ENCODE assay signal across 21 cellular contexts in the genomic region with DNA sequence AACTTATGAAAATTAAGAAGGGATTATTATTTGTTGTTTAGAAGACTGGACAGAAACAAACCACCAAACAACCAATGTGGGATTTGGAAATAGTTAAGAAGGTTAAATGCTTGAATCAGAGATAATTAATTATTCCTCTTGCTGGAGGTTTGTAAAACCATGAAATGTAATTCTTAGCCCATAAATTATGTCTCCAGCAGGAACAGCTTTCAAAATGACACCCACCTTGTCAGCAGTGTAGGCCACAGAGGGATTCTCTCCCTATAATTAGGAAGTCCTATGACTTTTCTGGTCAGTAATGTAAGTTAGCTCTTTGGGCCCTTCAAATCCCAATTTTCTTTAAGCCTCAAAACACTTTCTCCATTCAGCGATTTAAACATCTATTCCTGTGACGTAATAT.
A peak's percentile ranks its signal among the peaks of the same experiment; 100 is the strongest.
DNase-seq lines count a peak whose midpoint lies in the region; ATAC-seq, FAIRE-seq and TF ChIP-seq lines count a peak whose summit lies in the region.
"Had no signal": no experiment of that assay in that cellular context is flagged by ENCODE, and none has a peak within 500 bp of the region (broad histone marks: within the 10 kb centered on the region; RNA-seq: fewer than 3 reads in every experiment).

No MANE protein-coding gene starts in this region.

- TF ChIP-seq POLR2A in HepG2 (IDR thresholded peaks at IDR 0.05; ENCODE audit: insufficient read depth in 1 of 2, low read depth in 2 of 2, low read length in 2 of 2): no peak
- TF ChIP-seq POLR2A in testis (IDR thresholded peaks at IDR 0.05): no peak

- no peaks in the 10 kb centered on the region for H3K9me3 Mint-ChIP-seq in activated CD8-positive, alpha-beta memory T cell treated with anti-CD3 and anti-CD28 coated beads, Interleukin-2, amount 10 ng/mL, durations not matched to agents 7 days and 5 days (ENCODE audit: low read depth)
- H3K9me3 Mint-ChIP-seq: CD8-positive, alpha-beta T cell; GM23338; H9 had no signal

- no peak overlapping the region for H3K4me2 ChIP-seq in HepG2 (ENCODE audit: low read depth, low read length)
- no peak overlapping the region for H3K4me2 ChIP-seq in mammary epithelial cell (ENCODE audit: insufficient read depth, low read depth, low read length)
- H3K4me2 ChIP-seq: BLaER1, GM23338 had no signal

- H3K4me3 Mint-ChIP-seq in activated CD8-positive, alpha-beta memory T cell treated with anti-CD3 and anti-CD28 coated beads, Interleukin-2, amount 10 ng/mL, durations not matched to agents 7 days and 5 days: no peak overlapping the region
- H3K4me3 Mint-ChIP-seq: B cell; CD4-positive, CD25-positive, alpha-beta regulatory T cell; CD8-positive, alpha-beta T cell; GM23338; H9 had no signal

- intact Hi-C loops in A673 (cut with micrococcal nuclease; ENCODE audit: unreplicated experiment): no loop called here
- intact Hi-C loops in HepG2 (cut with micrococcal nuclease; ENCODE audit: unreplicated experiment): no loop called here
- intact Hi-C loops in mammary epithelial cell (cut with micrococcal nuclease): no loop called here
- intact Hi-C loops in testis (cut with DNase I; ENCODE audit: low total_unique reads): no loop called here

- CTCF ChIA-PET in A673 (lab: Charles Lee): no interaction called here
- CTCF ChIA-PET in HEK293T (lab: Yijun Ruan, JAX): interaction anchor here (0.7 to 2.0 kb wide), 2 partner anchors 48 to 63 kb away, joined by 4 to 7 read pairs; partner anchors contain the start of gene DRD1
- CTCF ChIA-PET in activated CD8-positive, alpha-beta memory T cell treated with anti-CD3 and anti-CD28 coated beads, Interleukin-2, amount 10 ng/mL, durations not matched to agents 7 days and 5 days (lab: Charles Lee): no interaction called here
- CTCF ChIA-PET in HepG2 (lab: Yijun Ruan, JAX; ENCODE audit: low intra/inter-chr PET ratio, low total read pairs): no interaction called here
- CTCF ChIA-PET in mammary epithelial cell (lab: Charles Lee; ENCODE audit: low non-redundant PET): no interaction called here

- POLR2A ChIA-PET in A673 (lab: Charles Lee; ENCODE audit: low non-redundant PET) (interaction anchor here (0.7 kb wide), 1 partner anchor 1416 kb away, joined by 6 read pairs; no protein-coding TSS in a partner anchor), HEK293T (lab: Yijun Ruan, JAX) (interaction anchor here (0.6 to 1.5 kb wide), 2 partner anchors 15 to 1163 kb away, joined by 3 read pairs; no protein-coding TSS in a partner anchor), HepG2 (lab: Yijun Ruan, JAX) (no interaction called here)

- H3K27me3 ChIP-seq in A673 (replicated peaks; ENCODE audit: insufficient read depth, low read depth, low read length, poor library complexity): peaks cover 6% of the 10 kb centered on the region
- H3K27me3 ChIP-seq in HepG2 (ENCODE audit: control insufficient read depth in 1 of 2, insufficient read depth in 2 of 2, low read length in 2 of 2): no peaks in the 10 kb centered on the region
- no peaks in the 10 kb centered on the region for H3K27me3 ChIP-seq in mammary epithelial cell (ENCODE audit: insufficient read depth, low read length)
- no peaks in the 10 kb centered on the region for H3K27me3 ChIP-seq in testis
- H3K27me3 ChIP-seq: BLaER1 had no signal

- 16% methylated on average over 2 of the region's 2 CpGs for WGBS in HepG2 (ENCODE audit: low lambda C conversion rate)
- WGBS in mammary epithelial cell (ENCODE audit: low coverage, missing lambda C conversion rate): 88% methylated on average over 2 of the region's 2 CpGs
- WGBS in testis, 2 donors: 93 to 94% methylated on average over 2 of the region's 2 CpGs

- H3K9me3 ChIP-seq in A673 (ENCODE audit: low read depth, low read length, poor library complexity, severe bottlenecking): no peaks in the 10 kb centered on the region
- H3K9me3 ChIP-seq in SK-N-MC (ENCODE audit: low read depth, low read length): 0 out of 2 replicates have a peak, but pooled peaks cover 2% of the 10 kb centered on the region
- H3K9me3 ChIP-seq in HepG2 (ENCODE audit: low read length): no peaks in the 10 kb centered on the region
- H3K9me3 ChIP-seq in mammary epithelial cell (replicated peaks; ENCODE audit: insufficient read depth, low read length): no peaks in the 10 kb centered on the region
- H3K9me3 ChIP-seq in testis: no peaks in the 10 kb centered on the region
- H3K9me3 ChIP-seq: Caco-2 had no signal

- peaks cover 15% of the 10 kb centered on the region for H3K27me3 Mint-ChIP-seq in activated CD8-positive, alpha-beta memory T cell treated with anti-CD3 and anti-CD28 coated beads, Interleukin-2, amount 10 ng/mL, durations not matched to agents 7 days and 5 days

- no peaks in the 10 kb centered on the region for H3K36me3 Mint-ChIP-seq in activated CD8-positive, alpha-beta memory T cell treated with anti-CD3 and anti-CD28 coated beads, Interleukin-2, amount 10 ng/mL, durations not matched to agents 7 days and 5 days
- H3K36me3 Mint-ChIP-seq: CD4-positive, CD25-positive, alpha-beta regulatory T cell; CD8-positive, alpha-beta T cell had no signal

- TF ChIP-seq EP300 in HepG2 (IDR thresholded peaks at IDR 0.05; ENCODE audit: low read depth in 2 of 2, low read length in 2 of 2) (no peak), HepG2 (CRISPR knock-in tag; IDR thresholded peaks at IDR 0.05; ENCODE audit: borderline replicate concordance) (no peak)

- in situ Hi-C loops in HepG2 (cut with HindIII; ENCODE audit: extremely low pct_ligation_motif_present, low pct_unique_long_range_greater_than_20kb) (no loop called here), mammary epithelial cell (cut with MboI; ENCODE audit: low sequenced_read_pairs in 2 of 2) (no loop called here)

- H3K4me1 Mint-ChIP-seq in activated CD8-positive, alpha-beta memory T cell treated with anti-CD3 and anti-CD28 coated beads, Interleukin-2, amount 10 ng/mL, durations not matched to agents 7 days and 5 days: no peaks in the 10 kb centered on the region
- H3K4me1 Mint-ChIP-seq: B cell; CD4-positive, CD25-positive, alpha-beta regulatory T cell had no signal

- no peak for ATAC-seq in activated CD8-positive, alpha-beta memory T cell treated with anti-CD3 and anti-CD28 coated beads, Interleukin-2, amount 10 ng/mL, durations not matched to agents 7 days and 5 days
- no peak for ATAC-seq in HepG2
- ATAC-seq: CD8-positive, alpha-beta T cell; GM12878; GM23338 had no signal

- no peak overlapping the region for H2AFZ ChIP-seq in HepG2 (ENCODE audit: low read length)
- H2AFZ ChIP-seq in mammary epithelial cell (ENCODE audit: low read depth, low read length): no peak overlapping the region
- H2AFZ ChIP-seq: GM23338 had no signal

- H3K27ac ChIP-seq in A673 (ENCODE audit: low read depth, low read length, poor library complexity, severe bottlenecking) (no peak overlapping the region), SK-N-MC (peak overlapping the region; percentile 49; the same call in 1 of the 2 replicates), HepG2 (ENCODE audit: extremely low read length, insufficient read depth, low read length) (no peak overlapping the region), mammary epithelial cell (ENCODE audit: insufficient read depth, low read depth, low read length) (no peak overlapping the region), testis (no peak overlapping the region)
- H3K27ac ChIP-seq: BLaER1, C4-2B had no signal

- H3K27ac Mint-ChIP-seq in activated CD8-positive, alpha-beta memory T cell treated with anti-CD3 and anti-CD28 coated beads, Interleukin-2, amount 10 ng/mL, durations not matched to agents 7 days and 5 days: no peak overlapping the region
- H3K27ac Mint-ChIP-seq: B cell; CD4-positive, CD25-positive, alpha-beta regulatory T cell; CD8-positive, alpha-beta T cell; GM23338; H9 had no signal

- no peaks in the 10 kb centered on the region for H3K36me3 ChIP-seq in A673 (ENCODE audit: insufficient read depth, low read length, poor library complexity, severe bottlenecking)
- peaks cover 6% of the 10 kb centered on the region; the same call in 1 of the 2 replicates for H3K36me3 ChIP-seq in SK-N-MC (ENCODE audit: insufficient read depth, low read length)
- no peaks in the 10 kb centered on the region for H3K36me3 ChIP-seq in HepG2 (replicated peaks in 1 of 2; ENCODE audit: control insufficient read depth in 1 of 2, insufficient read depth in 2 of 2, low read length in 2 of 2)
- no peaks in the 10 kb centered on the region for H3K36me3 ChIP-seq in mammary epithelial cell (ENCODE audit: insufficient read depth, low read length)
- H3K36me3 ChIP-seq in testis (ENCODE audit: low read depth, missing control alignments): no peaks in the 10 kb centered on the region
- H3K36me3 ChIP-seq: BLaER1 had no signal

- no peak for TF ChIP-seq CTCF in A673 (conservative IDR thresholded peaks at IDR 0.05; ENCODE audit: low read depth, low read length)
- TF ChIP-seq CTCF in HepG2 (CRISPR knock-in tag; IDR thresholded peaks at IDR 0.05): no peak
- no peak for TF ChIP-seq CTCF in mammary epithelial cell (conservative IDR thresholded peaks at IDR 0.05 in 1 of 2, IDR thresholded peaks at IDR 0.05 in 1 of 2; ENCODE audit: extremely low read depth in 1 of 2, insufficient read depth in 1 of 2, low read depth in 1 of 2, low read length in 2 of 2)
- no peak for TF ChIP-seq CTCF in testis (IDR thresholded peaks at IDR 0.05)

- no peak for TF ChIP-seq RAD21 in HepG2 (CRISPR knock-in tag; IDR thresholded peaks at IDR 0.05)

- DNase-seq in A673 (ENCODE audit: low spot score) (peak; percentile 3), HEK293T (ENCODE audit: extremely low spot score) (no peak), SK-N-MC (ENCODE audit: low read depth, low spot score) (no peak), HepG2 (ENCODE audit: low spot score) (no peak), mammary epithelial cell (no peak), testis (no peak)
- no peak for DNase-seq in activated CD8-positive, alpha-beta memory T cell treated with anti-CD3 and anti-CD28 coated beads, Interleukin-2, amount 10 ng/mL, durations not matched to agents 7 days and 5 days
- DNase-seq: 8988T; Caco-2; CD4-positive, CD25-positive, alpha-beta regulatory T cell; CD8-positive, alpha-beta T cell; DMS153; DND-41; H9 had no signal

- H3K79me2 ChIP-seq in HepG2 (ENCODE audit: insufficient read depth, low read length): no peaks in the 10 kb centered on the region
- no peaks in the 10 kb centered on the region for H3K79me2 ChIP-seq in mammary epithelial cell (ENCODE audit: insufficient read depth, low read length)

- no TSS peak for BruUV-seq in A673 (replicated peaks; lab: Mats Ljungman, UMichigan)
- no TSS peak for BruUV-seq in HepG2 (replicated peaks; lab: Mats Ljungman, UMichigan)
- no TSS peak for BruUV-seq in mammary epithelial cell (replicated peaks; lab: Mats Ljungman, UMichigan)

- no peak for FAIRE-seq in HepG2 (lab: Jason Lieb, UNC)
- FAIRE-seq: G401.6, GM12878, GM19239 had no signal

- H3K4me1 ChIP-seq in A673 (ENCODE audit: insufficient read depth, low read length, poor library complexity, severe bottlenecking) (peaks cover 38% of the 10 kb centered on the region), HepG2 (ENCODE audit: insufficient read depth, low read length) (no peaks in the 10 kb centered on the region), mammary epithelial cell (ENCODE audit: insufficient read depth, low read length) (no peaks in the 10 kb centered on the region), testis (no peaks in the 10 kb centered on the region)

- dilution Hi-C loops in mammary epithelial cell (cut with HindIII; ENCODE audit: low sequenced_read_pairs): no loop called here

- H3K9ac ChIP-seq in SK-N-MC (ENCODE audit: insufficient read length) (no peak overlapping the region), HepG2 (ENCODE audit: insufficient read depth, low read depth, low read length) (no peak overlapping the region), mammary epithelial cell (ENCODE audit: insufficient read depth, low read length) (no peak overlapping the region)
- H3K9ac ChIP-seq: BLaER1 had no signal

- H3K4me3 ChIP-seq in A673 (ENCODE audit: low read depth, low read length, poor library complexity, severe bottlenecking) (no peak overlapping the region), SK-N-MC (no peak overlapping the region), HepG2 (replicated peaks in 1 of 3; ENCODE audit: insufficient read depth in 1 of 3, low read depth in 2 of 3, low read length in 3 of 3) (no peak overlapping the region), mammary epithelial cell (replicated peaks in 1 of 3; ENCODE audit: insufficient read depth in 1 of 3, low read depth in 2 of 3, low read length in 3 of 3) (no peak overlapping the region), testis (no peak overlapping the region)
- H3K4me3 ChIP-seq: BLaER1, GM12878, GM23338 had no signal

- H4K20me1 ChIP-seq in HepG2 (ENCODE audit: insufficient read depth, low read length) (no peaks in the 10 kb centered on the region), mammary epithelial cell (ENCODE audit: insufficient read depth, low read length) (no peaks in the 10 kb centered on the region)
- H4K20me1 ChIP-seq: BLaER1 had no signal
